Comparison of ENCODE assay signal across 12 cellular contexts in genomic region chr14:71739273-71739990, GRCh38.
DNase-seq lines count a peak whose midpoint lies in the region; ATAC-seq and FAIRE-seq lines count a peak whose summit lies in the region.
"Had no signal": no experiment of that assay in that cellular context is flagged by ENCODE, and none has a peak within 500 bp of the region (broad histone marks: within the 10 kb centered on the region; RNA-seq: fewer than 3 reads in every experiment).

No MANE protein-coding gene starts in this region.

- no peak overlapping the region for H3K4me3 ChIP-seq in iPS DF 6.9 (ENCODE audit: low read length)

- H3K27me3 Mint-ChIP-seq in stimulated activated naive CD8-positive, alpha-beta T cell treated with anti-CD3 and anti-CD28 coated beads, Interleukin-15, amount 100 ng/mL, for 72 hours, result no peaks in the 10 kb centered on the region

- H3K4me1 Mint-ChIP-seq in stimulated activated naive CD8-positive, alpha-beta T cell treated with anti-CD3 and anti-CD28 coated beads, Interleukin-15, amount 100 ng/mL, for 72 hours, result no peaks in the 10 kb centered on the region
- H3K4me1 Mint-ChIP-seq: natural killer cell had no signal

- H3K27me3 ChIP-seq in iPS DF 6.9 (ENCODE audit: control insufficient read depth, insufficient read depth, low read length), result no peaks in the 10 kb centered on the region

- peaks cover 4% of the 10 kb centered on the region; the same call in 1 of the 2 replicates for H3K36me3 ChIP-seq in iPS DF 6.9 (ENCODE audit: control insufficient read depth, insufficient read depth, low read length)

- H3K4me3 Mint-ChIP-seq in stimulated activated naive CD8-positive, alpha-beta T cell treated with anti-CD3 and anti-CD28 coated beads, Interleukin-15, amount 100 ng/mL, for 72 hours, result no peak overlapping the region
- H3K4me3 Mint-ChIP-seq: natural killer cell had no signal

- H3K27ac Mint-ChIP-seq in stimulated activated naive CD8-positive, alpha-beta T cell treated with anti-CD3 and anti-CD28 coated beads, Interleukin-15, amount 100 ng/mL, for 72 hours, result peak overlapping the region; percentile 42 to 77
- H3K27ac Mint-ChIP-seq: natural killer cell had no signal

- no peak overlapping the region for H3K27ac ChIP-seq in iPS DF 6.9 (ENCODE audit: low read length)

- DNase-seq in stimulated activated naive CD8-positive, alpha-beta T cell treated with anti-CD3 and anti-CD28 coated beads, Interleukin-15, amount 100 ng/mL, for 72 hours, result no peak
- no peak for DNase-seq in stimulated activated naive CD8-positive, alpha-beta T cell treated with anti-CD3 and anti-CD28 coated beads, Interleukin-15, Interleukin-2, amounts not matched to agents 100 U/mL and 50 U/mL, for 24 hours
- peak; percentile 62 for DNase-seq in SW480 (ENCODE audit: low spot score)
- peak; percentile 16 for DNase-seq in iPS DF 6.9 (ENCODE audit: low read depth, low spot score)
- DNase-seq in urothelium cell line (ENCODE audit: low spot score), result peak; percentile 47
- DNase-seq in NCI-H187 (lab: John Stamatoyannopoulos, UW), result no peak
- no peak for DNase-seq in mesenteric fat pad (ENCODE audit: low spot score)
- DNase-seq: activated naive CD4-positive, alpha-beta T cell; natural killer cell; NCI-H510A treated with DMSO at 0.1 percent for 48 hours had no signal

- no peaks in the 10 kb centered on the region for H3K9me3 ChIP-seq in iPS DF 6.9 (ENCODE audit: control insufficient read depth, insufficient read depth, low read length)

- ATAC-seq in stimulated activated naive CD8-positive, alpha-beta T cell treated with anti-CD3 and anti-CD28 coated beads, Interleukin-15, amount 100 ng/mL, for 72 hours, result no peak
- no peak for ATAC-seq in stimulated activated naive CD8-positive, alpha-beta T cell treated with anti-CD3 and anti-CD28 coated beads, Interleukin-15, Interleukin-2, amounts not matched to agents 100 U/mL and 50 U/mL, for 24 hours
- ATAC-seq in GM18861 (IDR thresholded peaks at IDR 0.05; ENCODE audit: unreplicated experiment), result no peak
- ATAC-seq: natural killer cell had no signal

- H3K9me3 Mint-ChIP-seq in stimulated activated naive CD8-positive, alpha-beta T cell treated with anti-CD3 and anti-CD28 coated beads, Interleukin-15, amount 100 ng/mL, for 72 hours, result no peaks in the 10 kb centered on the region
- H3K9me3 Mint-ChIP-seq: natural killer cell had no signal

- H3K4me1 ChIP-seq in iPS DF 6.9 (ENCODE audit: control insufficient read depth, insufficient read depth, low read length), result no peaks in the 10 kb centered on the region; the same call in 1 of the 2 replicates

- whole genome bisulfite sequencing in iPS DF 6.9 (ENCODE audit: insufficient coverage, insufficient read length), result no CpG with 5 or more reads among the region's 5 CpGs

- no peak for FAIRE-seq in urothelium cell line (lab: Jason Lieb, UNC)
- FAIRE-seq: TTC549 had no signal

Comparison
In these comparisons a context has a peak if more than half of its experiments do, and no peak if none do; other contexts are left out.
1. DNase-seq: peak in SW480 (single experiment), iPS DF 6.9 (single experiment) and urothelium cell line (single experiment); none in stimulated activated naive CD8-positive, alpha-beta T cell treated with anti-CD3 and anti-CD28 coated beads, Interleukin-15, amount 100 ng/mL, for 72 hours (0 of 2), stimulated activated naive CD8-positive, alpha-beta T cell treated with anti-CD3 and anti-CD28 coated beads, Interleukin-15, Interleukin-2, amounts not matched to agents 100 U/mL and 50 U/mL, for 24 hours (single experiment), NCI-H187 (0 of 2) and mesenteric fat pad (single experiment).